ENCODE assay signal across 13 cellular contexts in the genomic region with DNA sequence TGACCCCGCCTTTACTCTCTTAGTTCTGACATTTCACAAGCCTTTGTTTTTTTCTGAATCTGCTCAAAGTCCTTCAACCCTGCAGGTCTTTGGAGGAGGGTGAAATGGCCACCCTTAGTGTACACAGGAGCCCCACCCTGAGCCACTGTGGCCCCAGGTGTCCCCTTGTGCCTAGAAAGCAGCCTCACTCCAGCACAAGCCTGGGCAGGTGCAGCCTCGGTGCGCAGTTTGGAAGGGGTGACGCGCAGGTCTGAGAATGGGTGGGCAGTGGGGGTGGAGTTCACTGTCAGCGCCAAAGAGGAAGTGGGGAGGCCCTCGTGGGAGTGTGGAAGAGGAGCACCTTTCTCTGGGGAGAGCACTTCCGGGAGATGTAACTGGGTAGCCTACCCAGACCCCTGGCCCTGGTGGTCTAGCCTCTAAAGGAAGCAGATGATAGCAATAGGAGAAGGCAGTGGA. TPM values are rescaled to one million over a fixed set of nuclear protein-coding genes. Genes with fewer than 3 reads are reported as not detected.
DNase-seq lines count a peak whose midpoint lies in the region; ATAC-seq, FAIRE-seq and TF ChIP-seq lines count a peak whose summit lies in the region.
"Had no signal": no experiment of that assay in that cellular context is flagged by ENCODE, and none has a peak within 500 bp of the region (broad histone marks: within the 10 kb centered on the region; RNA-seq: fewer than 3 reads in every experiment).

No MANE protein-coding gene starts in this region.

- H3K27ac Mint-ChIP-seq in immature natural killer cell, result no peak overlapping the region

- ATAC-seq in A549, result no peak
- peak; percentile 54 for ATAC-seq in GM18498 (IDR thresholded peaks at IDR 0.05; ENCODE audit: unreplicated experiment)
- peak; percentile 71 for ATAC-seq in left colon
- ATAC-seq in GM18520 (IDR thresholded peaks at IDR 0.05; ENCODE audit: unreplicated experiment), result no peak

- no peak for TF ChIP-seq EP300 in A549 (IDR thresholded peaks at IDR 0.05)

- TF ChIP-seq CTCF in A549 (IDR thresholded peaks at IDR 0.05), result no peak

- H3K9ac ChIP-seq in NT2/D1 (ENCODE audit: insufficient read length, low read depth), result peak overlapping the region; percentile 58

- H3K36me3 ChIP-seq in NT2/D1 (ENCODE audit: insufficient read depth, insufficient read length, low read length), result no peaks in the 10 kb centered on the region

- H3K27me3 ChIP-seq in NT2/D1 (ENCODE audit: insufficient read depth, insufficient read length), result no peaks in the 10 kb centered on the region

- peak overlapping the region in 1 of 2 experiments; percentile 37; a peak in 1 of 6 replicates for H3K27ac ChIP-seq in A549
- H3K27ac ChIP-seq: C4-2B had no signal

- H3K9me3 Mint-ChIP-seq in immature natural killer cell, result peaks cover 0 to 2% (median 0%) of the 10 kb centered on the region in 6 donors

- peaks cover 23% of the 10 kb centered on the region for H3K4me1 ChIP-seq in A549
- H3K4me1 ChIP-seq in NT2/D1 (ENCODE audit: insufficient read depth, insufficient read length), result peaks cover 50% of the 10 kb centered on the region

- H3K27me3 Mint-ChIP-seq in immature natural killer cell (ENCODE audit: low read depth in 3 of 3), result peaks cover 0 to 3% (median 2%) of the 10 kb centered on the region in 3 donors

- peaks cover 9 to 10% of the 10 kb centered on the region in 2 donors for H3K4me1 Mint-ChIP-seq in immature natural killer cell

- no peak for TF ChIP-seq RAD21 in A549 (conservative IDR thresholded peaks at IDR 0.05 in 1 of 2, IDR thresholded peaks at IDR 0.05 in 1 of 2)

- H3K4me3 ChIP-seq in A549 (no peak overlapping the region), NT2/D1 (ENCODE audit: insufficient read length, low read depth) (no peak overlapping the region)

- H3K36me3 Mint-ChIP-seq in immature natural killer cell, result no peaks in the 10 kb centered on the region

- TF ChIP-seq POLR2A in A549 (IDR thresholded peaks at IDR 0.05; ENCODE audit: low read length), result no peak

- H3K4me3 Mint-ChIP-seq in immature natural killer cell, result no peak overlapping the region

- DNase-seq in A549 (ENCODE audit: low read depth in 1 of 2, low spot score in 1 of 2), result no peak
- no peak for DNase-seq in NT2/D1 (ENCODE audit: low read depth, low spot score)
- no peak for DNase-seq in left colon
- DNase-seq in NCI-H2107 (lab: John Stamatoyannopoulos, UW), result no peak
- DNase-seq in immature natural killer cell, result no peak
- DNase-seq in A172 (ENCODE audit: low spot score), result no peak
- DNase-seq: effector memory CD4-positive, alpha-beta T cell; NCI-H1694; stimulated activated naive CD4-positive, alpha-beta T cell; T-helper 2 cell had no signal

- CTCF ChIA-PET in A549 (lab: Yijun Ruan, JAX), result interaction anchor here (0.8 to 6.6 kb wide), 30 partner anchors 8 to 461 kb away, joined by 3 to 74 read pairs (median 5); a partner anchor contains a TSS

- H3K9me3 ChIP-seq in A549 (no peaks in the 10 kb centered on the region; the same call in 2 of the 3 replicates), NT2/D1 (ENCODE audit: insufficient read depth, low read length) (no peaks in the 10 kb centered on the region)

- whole genome bisulfite sequencing in A549 (ENCODE audit: missing lambda C conversion rate), result 66% methylated on average over 8 of the region's 8 CpGs

- intact Hi-C loops in left colon (cut with DNase I, micrococcal nuclease), result loop anchor here in 1 of 2 donors (10.0 kb wide), 1 partner anchor 360 kb away; no protein-coding TSS in a partner anchor

- no peak for FAIRE-seq in A549 (lab: Jason Lieb, UNC)

- peak overlapping the region; percentile 13; the same call in 1 of the 3 replicates for H3K4me2 ChIP-seq in A549

- POLR2A ChIA-PET in A549 (lab: Yijun Ruan, JAX), result no interaction called here

TF ChIP-seq in A549, 52 proteins besides CTCF, POLR2A, EP300 and RAD21:
- TF ChIP-seq RARB (CRISPR knock-in tag; IDR thresholded peaks at IDR 0.05), result no peak
- TF ChIP-seq, protein P1, sequence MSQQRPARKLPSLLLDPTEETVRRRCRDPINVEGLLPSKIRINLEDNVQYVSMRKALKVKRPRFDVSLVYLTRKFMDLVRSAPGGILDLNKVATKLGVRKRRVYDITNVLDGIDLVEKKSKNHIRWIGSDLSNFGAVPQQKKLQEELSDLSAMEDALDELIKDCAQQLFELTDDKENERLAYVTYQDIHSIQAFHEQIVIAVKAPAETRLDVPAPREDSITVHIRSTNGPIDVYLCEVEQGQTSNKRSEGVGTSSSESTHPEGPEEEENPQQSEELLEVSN (IDR thresholded peaks at IDR 0.05; ENCODE audit: borderline replicate concordance, low read depth), result no peak
- TF ChIP-seq CHD2 (IDR thresholded peaks at IDR 0.05; ENCODE audit: low read length, partially characterized antibody), result no peak
- TF ChIP-seq ESRRA (IDR thresholded peaks at IDR 0.05; ENCODE audit: borderline replicate concordance, low read length), result no peak
- TF ChIP-seq RCOR1 (IDR thresholded peaks at IDR 0.05; ENCODE audit: low read depth, low read length), result no peak
- TF ChIP-seq FOSL2 (IDR thresholded peaks at IDR 0.05), result no peak
- TF ChIP-seq FOSL2 (CRISPR knock-in tag; IDR thresholded peaks at IDR 0.05), result no peak
- TF ChIP-seq FOSB (CRISPR knock-in tag; IDR thresholded peaks at IDR 0.05), result no peak
- no peak for TF ChIP-seq HDAC2 (IDR thresholded peaks at IDR 0.05)
- TF ChIP-seq EHMT2 (IDR thresholded peaks at IDR 0.05; ENCODE audit: low read depth), result no peak
- TF ChIP-seq TP53 (CRISPR knock-in tag; IDR thresholded peaks at IDR 0.05), result no peak
- TF ChIP-seq, protein P2, sequence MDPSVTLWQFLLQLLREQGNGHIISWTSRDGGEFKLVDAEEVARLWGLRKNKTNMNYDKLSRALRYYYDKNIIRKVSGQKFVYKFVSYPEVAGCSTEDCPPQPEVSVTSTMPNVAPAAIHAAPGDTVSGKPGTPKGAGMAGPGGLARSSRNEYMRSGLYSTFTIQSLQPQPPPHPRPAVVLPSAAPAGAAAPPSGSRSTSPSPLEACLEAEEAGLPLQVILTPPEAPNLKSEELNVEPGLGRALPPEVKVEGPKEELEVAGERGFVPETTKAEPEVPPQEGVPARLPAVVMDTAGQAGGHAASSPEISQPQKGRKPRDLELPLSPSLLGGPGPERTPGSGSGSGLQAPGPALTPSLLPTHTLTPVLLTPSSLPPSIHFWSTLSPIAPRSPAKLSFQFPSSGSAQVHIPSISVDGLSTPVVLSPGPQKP (IDR thresholded peaks at IDR 0.05; ENCODE audit: low read depth, low read length), result no peak
- no peak for TF ChIP-seq NR3C1 (IDR thresholded peaks at IDR 0.05)
- TF ChIP-seq NFE2L2 (conservative IDR thresholded peaks at IDR 0.05; ENCODE audit: low read length), result no peak
- no peak for TF ChIP-seq HEYL (CRISPR knock-in tag; IDR thresholded peaks at IDR 0.05)
TF ChIP-seq in A549: peak in this region for 0.

RNA-seq across cellular contexts. Expression of a gene that starts 17.1 kb away (rescaled TPM):
- polyA plus RNA-seq in A549 (2011; rRNA removed) (9.4 and 9.7 TPM in 2 replicates), A549 (2017; fragmentation: RNase III; extraction: RNeasy Plus Mini Kit Qiagen cat#74134 plus additional on column Dnase treatment) (12.8 to 13.9 TPM (median 13.2 TPM) in 3 replicates), immature natural killer cell (1 to 10 TPM in 1 of 3 donors, under 1 TPM in 1, not detected in 1; 0.06 to 1.1 TPM)
- polyA plus RNA-seq in A549 (2012; cell fraction: cytosol; rRNA removed), result 7.7 and 11.9 TPM in 2 replicates
- 13.1 and 17.3 TPM in 2 replicates for polyA plus RNA-seq in A549 (2012; cell fraction: nucleus; rRNA removed)
- 22.4 and 25.6 TPM in 2 replicates for polyA minus RNA-seq in A549 (2011; rRNA and poly(A)+ RNA removed)
- 100 to 1,000 TPM; 127 to 128 TPM for total RNA-seq in left colon
- total RNA-seq in A172 (2014; rRNA removed; shearing (Covaris generic)), result 15.8 and 19.1 TPM in 2 replicates

Comparison
In these comparisons a context has a peak if more than half of its experiments do, and no peak if none do; other contexts are left out.
1. ATAC-seq: peak in GM18498 (single experiment) and left colon (single experiment); none in A549 (0 of 2) and GM18520 (single experiment).